In the genomic region with DNA sequence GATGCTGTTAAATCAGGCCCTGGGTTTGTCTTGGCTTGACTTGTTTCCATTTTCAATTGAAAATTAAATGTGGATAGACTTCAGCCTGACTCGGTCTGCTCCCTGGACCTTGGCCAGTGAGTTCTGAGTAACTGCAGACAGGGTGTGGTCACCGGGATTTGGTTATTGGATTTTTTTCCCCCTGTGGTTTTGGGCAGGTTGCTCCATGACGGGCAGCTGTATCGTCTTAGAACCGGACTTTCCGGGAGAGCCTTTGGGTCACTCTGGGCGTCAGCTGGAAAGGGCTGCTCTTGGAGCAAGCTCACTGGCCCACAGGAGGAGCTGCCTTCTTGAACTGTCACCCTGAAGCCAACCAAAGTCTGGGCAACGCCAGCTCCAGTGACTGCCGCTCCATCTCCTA, we compare ENCODE assay signal across 14 cellular contexts.
A peak's percentile ranks its signal among the peaks of the same experiment; 100 is the strongest.
DNase-seq lines count a peak whose midpoint lies in the region; ATAC-seq and TF ChIP-seq lines count a peak whose summit lies in the region.
"Had no signal": no experiment of that assay in that cellular context is flagged by ENCODE, and none has a peak within 500 bp of the region (broad histone marks: within the 10 kb centered on the region; RNA-seq: fewer than 3 reads in every experiment).

No MANE protein-coding gene starts in this region.

- no peaks in the 10 kb centered on the region for H3K27me3 ChIP-seq in colonic mucosa
- H3K27me3 ChIP-seq: SJSA1 had no signal

- H3K27ac ChIP-seq in colonic mucosa: no peak overlapping the region
- H3K27ac ChIP-seq: SJSA1 had no signal

- H3K9me3 Mint-ChIP-seq in activated naive CD4-positive, alpha-beta T cell treated with anti-CD3 and anti-CD28 coated beads for 36 hours: no peaks in the 10 kb centered on the region
- no peaks in the 10 kb centered on the region for H3K9me3 Mint-ChIP-seq in activated naive CD8-positive, alpha-beta T cell treated with anti-CD3 and anti-CD28 coated beads for 36 hours

- no peaks in the 10 kb centered on the region for H3K36me3 Mint-ChIP-seq in activated naive CD4-positive, alpha-beta T cell treated with anti-CD3 and anti-CD28 coated beads for 36 hours (ENCODE audit: low read depth)
- no peaks in the 10 kb centered on the region for H3K36me3 Mint-ChIP-seq in activated naive CD8-positive, alpha-beta T cell treated with anti-CD3 and anti-CD28 coated beads for 36 hours

- no peak overlapping the region for H3K27ac Mint-ChIP-seq in activated naive CD4-positive, alpha-beta T cell treated with anti-CD3 and anti-CD28 coated beads for 36 hours
- H3K27ac Mint-ChIP-seq in activated naive CD8-positive, alpha-beta T cell treated with anti-CD3 and anti-CD28 coated beads for 36 hours: no peak overlapping the region

- H3K4me3 Mint-ChIP-seq in activated naive CD4-positive, alpha-beta T cell treated with anti-CD3 and anti-CD28 coated beads for 36 hours: no peak overlapping the region
- no peak overlapping the region for H3K4me3 Mint-ChIP-seq in activated naive CD8-positive, alpha-beta T cell treated with anti-CD3 and anti-CD28 coated beads for 36 hours

- ATAC-seq in mucosa of descending colon: peak; percentile 63
- ATAC-seq in GM19463 (IDR thresholded peaks at IDR 0.05; ENCODE audit: unreplicated experiment): no peak
- ATAC-seq in HG03097 (IDR thresholded peaks at IDR 0.05; ENCODE audit: low FRiP score, unreplicated experiment): no peak

- no peak overlapping the region for H3K9ac ChIP-seq in colonic mucosa (ENCODE audit: low read depth in 2 of 2, low read length in 2 of 2)

- H3K4me1 Mint-ChIP-seq in activated naive CD4-positive, alpha-beta T cell treated with anti-CD3 and anti-CD28 coated beads for 36 hours (ENCODE audit: low read depth): peaks cover 4% of the 10 kb centered on the region
- peaks cover 5% of the 10 kb centered on the region for H3K4me1 Mint-ChIP-seq in activated naive CD8-positive, alpha-beta T cell treated with anti-CD3 and anti-CD28 coated beads for 36 hours

- peaks cover 5% of the 10 kb centered on the region for H3K4me1 ChIP-seq in colonic mucosa
- H3K4me1 ChIP-seq in mucosa of descending colon (ENCODE audit: low read depth): peaks cover 6% of the 10 kb centered on the region

- intact Hi-C loops in colonic mucosa (cut with DNase I): loop anchor here (10.0 kb wide), 1 partner anchor 1201 kb away; no protein-coding TSS in a partner anchor
- intact Hi-C loops in mucosa of descending colon (cut with DNase I, micrococcal nuclease): loop anchor here (10.0 kb wide), 2 partner anchors 131 to 651 kb away; no protein-coding TSS in a partner anchor
- intact Hi-C loops in activated naive CD4-positive, alpha-beta T cell treated with anti-CD3 and anti-CD28 coated beads for 36 hours (cut with micrococcal nuclease): loop anchor here (2.0 to 10.0 kb wide), 4 partner anchors 51 to 1285 kb away; no protein-coding TSS in a partner anchor

- no peak overlapping the region for H3K4me3 ChIP-seq in colonic mucosa
- no peak overlapping the region for H3K4me3 ChIP-seq in mucosa of descending colon
- H3K4me3 ChIP-seq: SJSA1 had no signal

- CTCF ChIA-PET in activated naive CD4-positive, alpha-beta T cell treated with anti-CD3 and anti-CD28 coated beads for 36 hours (lab: Charles Lee): interaction anchor here (0.6 to 2.5 kb wide), 5 partner anchors 19 to 1284 kb away, joined by 3 to 22 read pairs (median 4); no protein-coding TSS in a partner anchor

- no peaks in the 10 kb centered on the region for H3K27me3 Mint-ChIP-seq in activated naive CD4-positive, alpha-beta T cell treated with anti-CD3 and anti-CD28 coated beads for 36 hours (ENCODE audit: low read depth)
- no peaks in the 10 kb centered on the region for H3K27me3 Mint-ChIP-seq in activated naive CD8-positive, alpha-beta T cell treated with anti-CD3 and anti-CD28 coated beads for 36 hours

- H3K9me3 ChIP-seq in colonic mucosa (no peaks in the 10 kb centered on the region), mucosa of descending colon (no peaks in the 10 kb centered on the region)
- H3K9me3 ChIP-seq: SJSA1 had no signal

- H3K36me3 ChIP-seq in colonic mucosa (no peaks in the 10 kb centered on the region), mucosa of descending colon (ENCODE audit: low read depth) (no peaks in the 10 kb centered on the region)
- H3K36me3 ChIP-seq: SJSA1 had no signal

- no peak for TF ChIP-seq CTCF in colonic mucosa (IDR thresholded peaks at IDR 0.05)
- no peak for TF ChIP-seq CTCF in mucosa of descending colon (IDR thresholded peaks at IDR 0.05)

- peak; percentile 57 for DNase-seq in AG08396 (ENCODE audit: low spot score)
- DNase-seq in LoVo (ENCODE audit: low spot score): peak; percentile 54
- peak; percentile 49 for DNase-seq in colonic mucosa
- peak in 2 of 3 donors; percentile 42 to 64 for DNase-seq in mucosa of descending colon
- no peak for DNase-seq in activated naive CD4-positive, alpha-beta T cell treated with anti-CD3 and anti-CD28 coated beads for 36 hours
- DNase-seq in activated naive CD8-positive, alpha-beta T cell treated with anti-CD3 and anti-CD28 coated beads for 36 hours: no peak
- DNase-seq: activated CD4-positive, CD25-positive, alpha-beta regulatory T cell; cortex of kidney; GF-D8; NCI-H345; stimulated activated CD4-positive, alpha-beta T cell treated with anti-CD3 and anti-CD28 coated beads, Interleukin-15, amount 100 ng/mL, for 24 hours had no signal

Comparison
In these comparisons a context has a peak if more than half of its experiments do, and no peak if none do; other contexts are left out.
1. DNase-seq: peak in AG08396 (single experiment), LoVo (single experiment), colonic mucosa (single experiment) and mucosa of descending colon (2 of 3); none in activated naive CD4-positive, alpha-beta T cell treated with anti-CD3 and anti-CD28 coated beads for 36 hours (single experiment) and activated naive CD8-positive, alpha-beta T cell treated with anti-CD3 and anti-CD28 coated beads for 36 hours (single experiment).